ENCODE assay signal across 1 cellular context in genomic region chr15:58704155-58704825, GRCh38.
TF ChIP-seq lines count a peak whose summit lies in the region.

No MANE protein-coding gene starts in this region.

TF ChIP-seq in IMR-90, 13 proteins besides CTCF, POLR2A, EP300 and RAD21:
- no peak for TF ChIP-seq ELK1 (IDR thresholded peaks at IDR 0.05; ENCODE audit: borderline replicate concordance, low read depth, low read length)
- peak; percentile 59 for TF ChIP-seq CEBPB (IDR thresholded peaks at IDR 0.05; ENCODE audit: low read depth, low read length)
